Comparison of ENCODE assay signal across 8 cellular contexts in genomic region chr4:173013232-173013932, GRCh38.
DNase-seq lines count a peak whose midpoint lies in the region; ATAC-seq and TF ChIP-seq lines count a peak whose summit lies in the region.

No MANE protein-coding gene starts in this region.

- no peak overlapping the region for H2AFZ ChIP-seq in fibroblast of lung (ENCODE audit: low read length)

- ATAC-seq in HG03097 (IDR thresholded peaks at IDR 0.05; ENCODE audit: low FRiP score, unreplicated experiment), result no peak

- H3K9me3 ChIP-seq in fibroblast of lung (ENCODE audit: control insufficient read depth, insufficient read depth, low read depth, low read length) (no peaks in the 10 kb centered on the region), neutrophil (no peaks in the 10 kb centered on the region)

- no peak overlapping the region for H3K4me3 ChIP-seq in fibroblast of lung (replicated peaks in 1 of 4; ENCODE audit: control extremely low read depth in 1 of 4, insufficient read depth in 1 of 4, low read depth in 3 of 4, low read length in 4 of 4)
- H3K4me3 ChIP-seq in neutrophil (ENCODE audit: low read depth in 1 of 2, low read length in 1 of 2), result no peak overlapping the region

- H3K4me2 ChIP-seq in fibroblast of lung (ENCODE audit: extremely low read depth, insufficient read depth, low read length), result no peak overlapping the region

- H4K20me1 ChIP-seq in fibroblast of lung (ENCODE audit: control insufficient read depth, extremely low read depth, insufficient read depth, low read length), result no peaks in the 10 kb centered on the region

- H3K9me3 Mint-ChIP-seq in HFFc6, result no peaks in the 10 kb centered on the region

- no peak overlapping the region for H3K9ac ChIP-seq in fibroblast of lung (ENCODE audit: insufficient read depth, low read length)

- no peak overlapping the region for H3K27ac ChIP-seq in fibroblast of lung (ENCODE audit: insufficient read depth, low read length)
- no peak overlapping the region for H3K27ac ChIP-seq in neutrophil

- H3K36me3 ChIP-seq in fibroblast of lung (ENCODE audit: control insufficient read depth, insufficient read depth, low read length) (no peaks in the 10 kb centered on the region), neutrophil (no peaks in the 10 kb centered on the region)

- DNase-seq in ELF-1 (ENCODE audit: low read depth, low spot score), result peak; percentile 75
- DNase-seq in HFFc6, result peak; percentile 11
- DNase-seq in NCI-H526 (lab: John Stamatoyannopoulos, UW), result peak; percentile 16 to 24
- DNase-seq in activated CD8-positive, alpha-beta memory T cell treated with anti-CD3 and anti-CD28 coated beads, Interleukin-2, amount 50 U/mL, for 4 hours, result peak; percentile 44
- peak; percentile 22 to 63 for DNase-seq in fibroblast of lung (ENCODE audit: low read depth in 2 of 2)
- DNase-seq in occipital lobe (lab: John Stamatoyannopoulos, UW), result no peak

- H3K4me3 Mint-ChIP-seq in HFFc6, result no peak overlapping the region

- TF ChIP-seq CTCF in HFFc6 (IDR thresholded peaks at IDR 0.05), result peak; percentile 88
- peak; percentile 51 to 64 for TF ChIP-seq CTCF in fibroblast of lung (conservative IDR thresholded peaks at IDR 0.05 in 1 of 2, IDR thresholded peaks at IDR 0.05 in 1 of 2; ENCODE audit: low read depth in 1 of 2, low read length in 2 of 2)
- TF ChIP-seq CTCF in neutrophil (IDR thresholded peaks at IDR 0.05), result peak; percentile 86

- no peaks in the 10 kb centered on the region for H3K36me3 Mint-ChIP-seq in HFFc6 (ENCODE audit: low read depth)

- peaks cover 3% of the 10 kb centered on the region for H3K4me1 ChIP-seq in fibroblast of lung (ENCODE audit: control insufficient read depth, extremely low read depth, insufficient read depth, low read length)
- H3K4me1 ChIP-seq in neutrophil (ENCODE audit: control insufficient read depth in 1 of 2, insufficient read depth in 1 of 2, low read depth in 1 of 2, low read length in 1 of 2), result no peaks in the 10 kb centered on the region

- H3K4me1 Mint-ChIP-seq in HFFc6 (ENCODE audit: low read depth), result peaks cover 12% of the 10 kb centered on the region

- peaks cover 4% of the 10 kb centered on the region; the same call in 1 of the 2 replicates for H3K27me3 Mint-ChIP-seq in HFFc6 (ENCODE audit: insufficient read depth)

- peaks cover 5% of the 10 kb centered on the region for H3K27me3 ChIP-seq in fibroblast of lung (ENCODE audit: control insufficient read depth, insufficient read depth, low read length)
- H3K27me3 ChIP-seq in neutrophil, result no peaks in the 10 kb centered on the region

- H3K79me2 ChIP-seq in fibroblast of lung (ENCODE audit: control insufficient read depth, insufficient read depth, low read length), result no peaks in the 10 kb centered on the region

- no peak overlapping the region for H3K27ac Mint-ChIP-seq in HFFc6
